Comparison of ENCODE assay signal across 10 cellular contexts in the genomic region with DNA sequence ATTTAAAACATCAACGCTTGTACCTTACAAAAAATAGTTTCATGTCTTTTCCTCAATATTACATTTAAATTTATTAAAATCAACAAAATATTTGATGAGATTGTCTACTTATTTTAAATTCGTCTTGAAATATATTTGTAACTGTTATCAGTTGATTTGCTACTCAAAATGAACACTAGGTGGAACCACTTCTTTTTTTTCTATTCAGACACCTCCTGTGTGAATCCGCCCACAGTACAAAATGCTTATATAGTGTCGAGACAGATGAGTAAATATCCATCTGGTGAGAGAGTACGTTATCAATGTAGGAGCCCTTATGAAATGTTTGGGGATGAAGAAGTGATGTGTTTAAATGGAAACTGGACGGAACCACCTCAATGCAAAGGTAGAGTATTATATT. TPM values are rescaled to one million over a fixed set of nuclear protein-coding genes. Genes with fewer than 3 reads are reported as not detected.
DNase-seq lines count a peak whose midpoint lies in the region; ATAC-seq, FAIRE-seq and TF ChIP-seq lines count a peak whose summit lies in the region.
"Not testable (repeated sequence)": the region's sequence is repeated elsewhere in the genome, so short reads cannot be mapped to it uniquely, and the experiment has no call there.
"Had no signal": no experiment of that assay in that cellular context is flagged by ENCODE, and none has a peak within 500 bp of the region (broad histone marks: within the 10 kb centered on the region; RNA-seq: fewer than 3 reads in every experiment).

No MANE protein-coding gene starts in this region.

- TF ChIP-seq RAD21 in HepG2 (CRISPR knock-in tag; IDR thresholded peaks at IDR 0.05), result not testable (repeated sequence)

- not testable (repeated sequence) for H3K4me3 ChIP-seq in AG10803 (ENCODE audit: low read length); choroid plexus epithelial cell (ENCODE audit: low read depth, low read length); HepG2 (replicated peaks in 1 of 3; ENCODE audit: insufficient read depth in 1 of 3, low read depth in 2 of 3, low read length in 3 of 3)

- not testable (repeated sequence) for H3K36me3 ChIP-seq in HepG2 (replicated peaks in 1 of 2; ENCODE audit: control insufficient read depth in 1 of 2, insufficient read depth in 2 of 2, low read length in 2 of 2)

- CTCF ChIA-PET in HepG2 (lab: Yijun Ruan, JAX; ENCODE audit: low intra/inter-chr PET ratio, low total read pairs), result interaction anchor here (1.2 kb wide), 1 partner anchor 614 kb away, joined by 3 read pairs; no protein-coding TSS in a partner anchor

- POLR2A ChIA-PET in HepG2 (lab: Yijun Ruan, JAX), result not testable (repeated sequence)

- not testable (repeated sequence) for H3K79me2 ChIP-seq in HepG2 (ENCODE audit: insufficient read depth, low read length)

- H2AFZ ChIP-seq in HepG2 (ENCODE audit: low read length), result not testable (repeated sequence)

- H4K20me1 ChIP-seq in HepG2 (ENCODE audit: insufficient read depth, low read length), result not testable (repeated sequence)

- H3K9ac ChIP-seq in HepG2 (ENCODE audit: insufficient read depth, low read depth, low read length), result not testable (repeated sequence)

- DNase-seq in AG10803 (ENCODE audit: low read depth), result peak; percentile 54
- peak; percentile 25 for DNase-seq in HCEC 1CT
- peak; percentile 56 for DNase-seq in NCI-H2081 treated with DMSO at 0.1 percent for 48 hours (lab: John Stamatoyannopoulos, UW)
- peak; percentile 46 for DNase-seq in RPMI7951 (ENCODE audit: low read depth)
- DNase-seq in choroid plexus epithelial cell (ENCODE audit: low read depth), result peak; percentile 72
- peak; percentile 36 for DNase-seq in HepG2 (ENCODE audit: low spot score)

- not testable (repeated sequence) for H3K27me3 ChIP-seq in HepG2 (ENCODE audit: control insufficient read depth in 1 of 2, insufficient read depth in 2 of 2, low read length in 2 of 2)

- TF ChIP-seq EP300 in HepG2 (IDR thresholded peaks at IDR 0.05; ENCODE audit: low read depth in 2 of 2, low read length in 2 of 2); HepG2 (CRISPR knock-in tag; IDR thresholded peaks at IDR 0.05; ENCODE audit: borderline replicate concordance): not testable (repeated sequence)

- in situ Hi-C loops in HepG2 (cut with HindIII; ENCODE audit: extremely low pct_ligation_motif_present, low pct_unique_long_range_greater_than_20kb), result loop anchor here (25.0 kb wide), 2 partner anchors 319 to 619 kb away; a partner anchor contains a TSS

- H3K4me2 ChIP-seq in HepG2 (ENCODE audit: low read depth, low read length), result not testable (repeated sequence)

- H3K27ac ChIP-seq in HepG2 (ENCODE audit: extremely low read length, insufficient read depth, low read length), result not testable (repeated sequence)

- peaks cover 20% of the 10 kb centered on the region for H3K9me3 ChIP-seq in HepG2 (ENCODE audit: low read length)

- peak; percentile 53 for TF ChIP-seq CTCF in AG10803 (conservative IDR thresholded peaks at IDR 0.05; ENCODE audit: low read length)
- peak; percentile 47 for TF ChIP-seq CTCF in choroid plexus epithelial cell (conservative IDR thresholded peaks at IDR 0.05; ENCODE audit: low read depth, low read length)
- peak; percentile 50; the same call in 1 of the 2 replicates for TF ChIP-seq CTCF in HepG2 (CRISPR knock-in tag; IDR thresholded peaks at IDR 0.05)

- 3% methylated on average over 6 of the region's 6 CpGs for WGBS in HepG2 (ENCODE audit: low lambda C conversion rate)

- ATAC-seq in GM18499 (IDR thresholded peaks at IDR 0.05; ENCODE audit: insufficient read depth, unreplicated experiment) (peak; percentile 91), HG03575 (IDR thresholded peaks at IDR 0.05; ENCODE audit: extremely low read depth, insufficient number of reproducible peaks, low FRiP score, unreplicated experiment) (peak; percentile 90), HepG2 (peak; percentile 88)

- intact Hi-C loops in HepG2 (cut with micrococcal nuclease; ENCODE audit: unreplicated experiment), result loop anchor here (1.0 to 5.0 kb wide), 4 partner anchors 323 to 614 kb away; no protein-coding TSS in a partner anchor

- not testable (repeated sequence) for BruUV-seq in HepG2 (replicated peaks; lab: Mats Ljungman, UMichigan)

- peak; percentile 44 for FAIRE-seq in HepG2 (lab: Jason Lieb, UNC)

- H3K4me1 ChIP-seq in HepG2 (ENCODE audit: insufficient read depth, low read length), result not testable (repeated sequence)

- not testable (repeated sequence) for TF ChIP-seq POLR2A in HepG2 (IDR thresholded peaks at IDR 0.05; ENCODE audit: insufficient read depth in 1 of 2, low read depth in 2 of 2, low read length in 2 of 2)

TF ChIP-seq in HepG2, 621 proteins besides CTCF, POLR2A, EP300 and RAD21:
- TF ChIP-seq STAG1 (CRISPR knock-in tag; IDR thresholded peaks at IDR 0.05) (peak; percentile 64), SMC3 (IDR thresholded peaks at IDR 0.05; ENCODE audit: low read length) (peak; percentile 20; the same call in 1 of the 2 replicates)

RNA-seq across cellular contexts. Expression of a gene that starts 31.4 kb away (rescaled TPM):
- not detected in 2 replicates for total RNA-seq in RPMI7951 (2014; rRNA removed; shearing (Covaris generic))
- total RNA-seq in HepG2 (2016; rRNA removed; fragmentation: Illumina TruSeq; extraction: Trizol), result not detected in 2 replicates
- not detected in 2 replicates for total RNA-seq in HepG2 (2016; cell fraction: cytosol; rRNA removed; fragmentation: Illumina TruSeq; extraction: Trizol; ENCODE audit: low read depth)
- not detected in 2 replicates for total RNA-seq in HepG2 (2016; cell fraction: insoluble cytoplasmic fraction; rRNA removed; fragmentation: Illumina TruSeq; extraction: Trizol)
- total RNA-seq in HepG2 (2016; cell fraction: membrane; rRNA removed; fragmentation: Illumina TruSeq; extraction: Trizol), result not detected in 2 replicates
- total RNA-seq in HepG2 (2016; cell fraction: nucleus; rRNA removed; fragmentation: Illumina TruSeq; extraction: Trizol), result not detected in 2 replicates
- not detected in 2 replicates for polyA plus RNA-seq in HepG2 (2011; rRNA removed)
- not detected in 2 replicates for polyA plus RNA-seq in HepG2 (2011; cell fraction: cytosol; rRNA removed)
- polyA plus RNA-seq in HepG2 (2011; cell fraction: nucleus; rRNA removed), result not detected in 2 replicates
- polyA plus RNA-seq in HepG2 (2012), result not detected in 2 replicates
- not detected in 2 replicates for polyA plus RNA-seq in HepG2 (2016; cell fraction: cytosol; fragmentation: Illumina TruSeq; extraction: Trizol; ENCODE audit: low read depth)
- not detected in 2 replicates for polyA plus RNA-seq in HepG2 (2016; cell fraction: insoluble cytoplasmic fraction; fragmentation: Illumina TruSeq; extraction: Trizol; ENCODE audit: low read depth)
- polyA plus RNA-seq in HepG2 (2016; cell fraction: membrane; fragmentation: Illumina TruSeq; extraction: Trizol; ENCODE audit: low read depth), result not detected in 2 replicates
- polyA plus RNA-seq in HepG2 (2016; cell fraction: nucleus; fragmentation: Illumina TruSeq; extraction: Trizol; ENCODE audit: insufficient read depth, low read depth), result not detected in 2 replicates
- not detected in 2 replicates for polyA minus RNA-seq in HepG2 (2011; rRNA and poly(A)+ RNA removed; ENCODE audit: low replicate concordance)
- not detected in 2 replicates for polyA minus RNA-seq in HepG2 (2011; cell fraction: cytosol; rRNA and poly(A)+ RNA removed)
- not detected in 2 replicates for polyA minus RNA-seq in HepG2 (2011; cell fraction: nucleus; rRNA and poly(A)+ RNA removed)
- total RNA-seq: activated naive CD8-positive, alpha-beta T cell treated with anti-CD3 and anti-CD28 coated beads for 36 hours had no signal
- polyA plus RNA-seq: thymus had no signal
